27 cellular contexts compared by ENCODE assay signal in genomic region chr17:51346218-51346982, GRCh38.
DNase-seq lines count a peak whose midpoint lies in the region; ATAC-seq and TF ChIP-seq lines count a peak whose summit lies in the region.
"Had no signal": no experiment of that assay in that cellular context is flagged by ENCODE, and none has a peak within 500 bp of the region (broad histone marks: within the 10 kb centered on the region; RNA-seq: fewer than 3 reads in every experiment).

No MANE protein-coding gene starts in this region.

- peak overlapping the region; percentile 16 for H3K27ac Mint-ChIP-seq in neural progenitor cell
- H3K27ac Mint-ChIP-seq: activated CD4-positive, alpha-beta T cell treated with anti-CD3 and anti-CD28 coated beads, Interleukin-2, amount 10 ng/mL, durations not matched to agents 24 days and 14 days; activated naive CD4-positive, alpha-beta T cell treated with anti-CD3 and anti-CD28 coated beads, Interleukin-2, amount 50 U/mL, for 24 hours; effector memory CD8-positive, alpha-beta T cell; nephron; stimulated activated memory B cell treated with anti-CD40 and anti-IgM and Interleukin-4, amounts not matched to agents 10 μg/mL and 1 μg/mL and 100 μg/mL, for 72 hours had no signal

- H3K27ac ChIP-seq in neural progenitor cell: no peak overlapping the region
- no peak overlapping the region for H3K27ac ChIP-seq in GM23248
- H3K27ac ChIP-seq: 22Rv1, gastrocnemius medialis, skin epidermis, thyroid gland, VCaP had no signal

- H4K20me1 ChIP-seq in neural progenitor cell (ENCODE audit: low read depth) (no peaks in the 10 kb centered on the region), GM23248 (ENCODE audit: insufficient read depth) (no peaks in the 10 kb centered on the region)

- H3K4me3 Mint-ChIP-seq in neural progenitor cell: no peak overlapping the region
- H3K4me3 Mint-ChIP-seq: activated CD4-positive, alpha-beta T cell treated with anti-CD3 and anti-CD28 coated beads, Interleukin-2, amount 10 ng/mL, durations not matched to agents 24 days and 14 days; activated naive CD4-positive, alpha-beta T cell treated with anti-CD3 and anti-CD28 coated beads, Interleukin-2, amount 50 U/mL, for 24 hours; brain; effector memory CD8-positive, alpha-beta T cell; nephron; stimulated activated memory B cell treated with anti-CD40 and anti-IgM and Interleukin-4, amounts not matched to agents 10 μg/mL and 1 μg/mL and 100 μg/mL, for 72 hours had no signal

- H3K4me1 Mint-ChIP-seq in neural progenitor cell: peaks cover 14% of the 10 kb centered on the region
- H3K4me1 Mint-ChIP-seq: activated CD4-positive, alpha-beta T cell treated with anti-CD3 and anti-CD28 coated beads, Interleukin-2, amount 10 ng/mL, durations not matched to agents 24 days and 14 days; activated naive CD4-positive, alpha-beta T cell treated with anti-CD3 and anti-CD28 coated beads, Interleukin-2, amount 50 U/mL, for 24 hours; stimulated activated memory B cell treated with anti-CD40 and anti-IgM and Interleukin-4, amounts not matched to agents 10 μg/mL and 1 μg/mL and 100 μg/mL, for 72 hours had no signal

- H3K9me3 Mint-ChIP-seq in neural progenitor cell: no peaks in the 10 kb centered on the region
- H3K9me3 Mint-ChIP-seq: activated CD4-positive, alpha-beta T cell treated with anti-CD3 and anti-CD28 coated beads, Interleukin-2, amount 10 ng/mL, durations not matched to agents 24 days and 14 days; activated naive CD4-positive, alpha-beta T cell treated with anti-CD3 and anti-CD28 coated beads, Interleukin-2, amount 50 U/mL, for 24 hours; brain; effector memory CD8-positive, alpha-beta T cell; nephron; stimulated activated memory B cell treated with anti-CD40 and anti-IgM and Interleukin-4, amounts not matched to agents 10 μg/mL and 1 μg/mL and 100 μg/mL, for 72 hours had no signal

- no peaks in the 10 kb centered on the region for H3K36me3 Mint-ChIP-seq in neural progenitor cell
- H3K36me3 Mint-ChIP-seq: activated naive CD4-positive, alpha-beta T cell treated with anti-CD3 and anti-CD28 coated beads, Interleukin-2, amount 50 U/mL, for 24 hours; brain; stimulated activated memory B cell treated with anti-CD40 and anti-IgM and Interleukin-4, amounts not matched to agents 10 μg/mL and 1 μg/mL and 100 μg/mL, for 72 hours had no signal

- H3K4me2 ChIP-seq in neural progenitor cell (no peak overlapping the region), GM23248 (ENCODE audit: unreplicated experiment) (no peak overlapping the region)
- H3K4me2 ChIP-seq: SK-N-SH had no signal

- H3F3A ChIP-seq in neural progenitor cell (ENCODE audit: low read depth) (peaks cover 6% of the 10 kb centered on the region), GM23248 (ENCODE audit: insufficient read depth) (no peaks in the 10 kb centered on the region)

- peaks cover 5% of the 10 kb centered on the region for H3K27me3 Mint-ChIP-seq in neural progenitor cell (ENCODE audit: insufficient read depth, low read depth)

- H3K9ac ChIP-seq in neural progenitor cell: no peak overlapping the region
- H3K9ac ChIP-seq in GM23248: no peak overlapping the region
- H3K9ac ChIP-seq: SK-N-SH had no signal

- WGBS in GM23248 (ENCODE audit: low coverage in 1 of 2, low lambda C conversion rate in 2 of 2, missing lambda C conversion rate in 2 of 2), 2 experiments: 58 to 61% methylated on average over 9 of the region's 9 CpGs

- H3K9me2 ChIP-seq in GM23248 (ENCODE audit: insufficient read depth): no peaks in the 10 kb centered on the region
- H3K9me2 ChIP-seq: SK-N-SH had no signal

- no peaks in the 10 kb centered on the region for H3K36me3 ChIP-seq in neural progenitor cell
- no peaks in the 10 kb centered on the region for H3K36me3 ChIP-seq in GM23248 (ENCODE audit: low read depth)
- H3K36me3 ChIP-seq: gastrocnemius medialis, thyroid gland had no signal

- in situ Hi-C loops in GM23248 (cut with MboI): no loop called here

- H3K9me3 ChIP-seq in neural progenitor cell (ENCODE audit: low read depth) (no peaks in the 10 kb centered on the region), GM23248 (ENCODE audit: low read depth) (no peaks in the 10 kb centered on the region)
- H3K9me3 ChIP-seq: gastrocnemius medialis, SK-N-SH, thyroid gland had no signal

- H2AFZ ChIP-seq in neural progenitor cell (replicated peaks) (no peak overlapping the region), GM23248 (no peak overlapping the region)

- no peaks in the 10 kb centered on the region for H3K79me2 ChIP-seq in neural progenitor cell (ENCODE audit: low read depth)
- no peaks in the 10 kb centered on the region for H3K79me2 ChIP-seq in GM23248 (ENCODE audit: insufficient read depth)

- no peaks in the 10 kb centered on the region for H3K27me3 ChIP-seq in neural progenitor cell
- no peaks in the 10 kb centered on the region; the same call in 1 of the 2 replicates for H3K27me3 ChIP-seq in GM23248 (replicated peaks; ENCODE audit: insufficient read depth)
- H3K27me3 ChIP-seq: gastrocnemius medialis, thyroid gland had no signal

- TF ChIP-seq CTCF in neural progenitor cell (IDR thresholded peaks at IDR 0.05): no peak

- ATAC-seq in HG03571 (IDR thresholded peaks at IDR 0.05; ENCODE audit: unreplicated experiment): no peak
- no peak for ATAC-seq in GM18517 (IDR thresholded peaks at IDR 0.05; ENCODE audit: unreplicated experiment)
- ATAC-seq: effector memory CD8-positive, alpha-beta T cell; esophagus mucosa; gastrocnemius medialis had no signal

- no peak overlapping the region for H3K4me3 ChIP-seq in neural progenitor cell
- no peak overlapping the region for H3K4me3 ChIP-seq in GM23248
- H3K4me3 ChIP-seq: gastrocnemius medialis, skin epidermis, thyroid gland had no signal

- DNase-seq in DMS53 (lab: John Stamatoyannopoulos, UW) (peak; percentile 60), DMS53 treated with DMSO at 0.1 percent for 48 hours (lab: John Stamatoyannopoulos, UW; ENCODE audit: unreplicated experiment) (no peak), foreskin melanocyte (peak; percentile 44), neural progenitor cell (ENCODE audit: low spot score) (no peak), germinal center (ENCODE audit: low spot score) (no peak), GM23248 (no peak)
- DNase-seq: activated CD4-positive, alpha-beta T cell treated with anti-CD3 and anti-CD28 coated beads, Interleukin-2, amount 10 ng/mL, durations not matched to agents 24 days and 14 days; effector memory CD8-positive, alpha-beta T cell; gastrocnemius medialis; IMR-90; NCI-H1105 treated with DMSO at 0.1 percent for 48 hours; NCI-H2107; NCI-H524; RPMI8226; SK-N-SH; T-helper 2 cell; thyroid gland had no signal

- H3K4me1 ChIP-seq in neural progenitor cell: peaks cover 3% of the 10 kb centered on the region
- no peaks in the 10 kb centered on the region for H3K4me1 ChIP-seq in GM23248 (ENCODE audit: insufficient read depth)
- H3K4me1 ChIP-seq: gastrocnemius medialis had no signal

Comparison
In these comparisons a context has a peak if more than half of its experiments do, and no peak if none do; other contexts are left out.
1. DNase-seq: peak in DMS53 (single experiment) and foreskin melanocyte (single experiment); none in DMS53 treated with DMSO at 0.1 percent for 48 hours (single experiment), neural progenitor cell (single experiment), germinal center (single experiment) and GM23248 (single experiment).